In genomic region chr7:157339777-157340677, GRCh38 we compare ENCODE assay signal across 8 cellular contexts. TPM values are rescaled to one million over a fixed set of nuclear protein-coding genes. Genes with fewer than 3 reads are reported as not detected.
DNase-seq lines count a peak whose midpoint lies in the region; ATAC-seq lines count a peak whose summit lies in the region.

No MANE protein-coding gene starts in this region.

- H3K4me3 ChIP-seq in HAP-1 (no peak overlapping the region), endocrine pancreas (ENCODE audit: control insufficient read depth, insufficient read depth, low read length) (peak overlapping the region; percentile 24), mesenchymal stem cell (ENCODE audit: insufficient read depth in 1 of 2, low read depth in 1 of 2, low read length in 2 of 2) (peak overlapping the region in 1 of 2 experiments; percentile 35)

- H4K91ac ChIP-seq in mesenchymal stem cell (ENCODE audit: low read length): no peak overlapping the region

- H3K27me3 ChIP-seq in HAP-1 (ENCODE audit: low read depth): no peaks in the 10 kb centered on the region
- no peaks in the 10 kb centered on the region for H3K27me3 ChIP-seq in endocrine pancreas (ENCODE audit: control insufficient read depth, insufficient read depth, low read length)
- no peaks in the 10 kb centered on the region for H3K27me3 ChIP-seq in mesenchymal stem cell (ENCODE audit: control insufficient read depth in 1 of 2, insufficient read depth in 1 of 2, low read length in 2 of 2)

- H3K14ac ChIP-seq in mesenchymal stem cell (ENCODE audit: low read length in 2 of 2): no peak overlapping the region

- peaks cover 5% of the 10 kb centered on the region for H3K79me1 ChIP-seq in mesenchymal stem cell (replicated peaks; ENCODE audit: low read length, poor library complexity, severe bottlenecking)

- H2BK15ac ChIP-seq in mesenchymal stem cell (ENCODE audit: low read depth, poor library complexity, severe bottlenecking): no peak overlapping the region

- ATAC-seq in HG02852 (IDR thresholded peaks at IDR 0.05; ENCODE audit: unreplicated experiment): no peak

- no peak overlapping the region for H4K8ac ChIP-seq in mesenchymal stem cell (ENCODE audit: low read length)

- H2AK5ac ChIP-seq in mesenchymal stem cell (ENCODE audit: low read length, severe bottlenecking): no peak overlapping the region

- H2BK12ac ChIP-seq in mesenchymal stem cell (ENCODE audit: low read length in 2 of 2): no peak overlapping the region

- no peak overlapping the region for H3K23ac ChIP-seq in mesenchymal stem cell (ENCODE audit: low read length in 2 of 2)

- 68% methylated on average over 24 of the region's 25 CpGs for WGBS in mesenchymal stem cell

- peaks cover 13% of the 10 kb centered on the region for H3K4me1 ChIP-seq in HAP-1
- peaks cover 9% of the 10 kb centered on the region for H3K4me1 ChIP-seq in endocrine pancreas (ENCODE audit: control insufficient read depth, insufficient read depth, low read length)
- H3K4me1 ChIP-seq in mesenchymal stem cell (ENCODE audit: control insufficient read depth, insufficient read depth, low read depth, low read length): peaks cover 18% of the 10 kb centered on the region

- H3K36me3 ChIP-seq in HAP-1 (replicated peaks): no peaks in the 10 kb centered on the region; the same call in 1 of the 2 replicates
- no peaks in the 10 kb centered on the region for H3K36me3 ChIP-seq in endocrine pancreas (ENCODE audit: control insufficient read depth, insufficient read depth, low read length)
- H3K36me3 ChIP-seq in mesenchymal stem cell (ENCODE audit: control insufficient read depth in 1 of 2, insufficient read depth in 2 of 2, low read depth in 1 of 2, low read length in 2 of 2): peaks cover 0 to 4% of the 10 kb centered on the region in 2 experiments

- H2BK120ac ChIP-seq in mesenchymal stem cell (ENCODE audit: low read depth, low read length): no peak overlapping the region

- peak overlapping the region; percentile 22 for H3K27ac ChIP-seq in mesenchymal stem cell (ENCODE audit: low read length, poor library complexity, severe bottlenecking)

- no peak overlapping the region for H3K9ac ChIP-seq in endocrine pancreas (ENCODE audit: control insufficient read depth, insufficient read depth, low read length)
- H3K9ac ChIP-seq in mesenchymal stem cell (ENCODE audit: low read length): peak overlapping the region; percentile 66

- in situ Hi-C loops in HAP-1 (cut with MboI; ENCODE audit: low sequenced_read_pairs): no loop called here

- no peak overlapping the region for H2BK5ac ChIP-seq in mesenchymal stem cell (ENCODE audit: low read depth, low read length, poor library complexity, severe bottlenecking)

- H3K4ac ChIP-seq in mesenchymal stem cell (ENCODE audit: low read depth in 1 of 2, low read length in 2 of 2): no peak overlapping the region

- no peak overlapping the region for H2AFZ ChIP-seq in mesenchymal stem cell (ENCODE audit: low read depth, low read length)

- peak; percentile 48 for DNase-seq in DMS 273 treated with DMSO at 0.1 percent for 48 hours (lab: John Stamatoyannopoulos, UW)
- peak; percentile 57 to 78 for DNase-seq in HAP-1 (ENCODE audit: low spot score in 2 of 2)
- peak; percentile 65 for DNase-seq in NCI-H510A treated with DMSO at 0.1 percent for 48 hours (lab: John Stamatoyannopoulos, UW)
- DNase-seq in activated CD8-positive, alpha-beta memory T cell treated with anti-CD3 and anti-CD28 coated beads for 1 hour (ENCODE audit: extremely low read depth in 1 of 2, low read depth in 1 of 2): peak; percentile 24 to 42
- peak; percentile 76 for DNase-seq in mesenchymal stem cell
- peak; percentile 21 to 47 for DNase-seq in stimulated activated CD8-positive, alpha-beta memory T cell treated with anti-CD3 and anti-CD28 coated beads, Interleukin-4, amount 100 ng/mL, for 4 hours (ENCODE audit: low read depth in 2 of 2, low spot score in 1 of 2)

- H3K9me3 ChIP-seq in HAP-1 (no peaks in the 10 kb centered on the region), endocrine pancreas (ENCODE audit: control insufficient read depth, low read length) (no peaks in the 10 kb centered on the region), mesenchymal stem cell (ENCODE audit: control insufficient read depth, low read length) (no peaks in the 10 kb centered on the region)

- no peak overlapping the region for H3K18ac ChIP-seq in mesenchymal stem cell (ENCODE audit: low read depth in 1 of 2, low read length in 2 of 2)

- H3K4me2 ChIP-seq in mesenchymal stem cell (ENCODE audit: low read length, poor library complexity, severe bottlenecking): no peak overlapping the region

RNA-seq across cellular contexts. Expression of gene DNAJB6, which starts 3.2 kb away (rescaled TPM):
- polyA plus RNA-seq in mesenchymal stem cell (2013, experiment 1 of 2): 177 TPM
- 148 TPM for polyA plus RNA-seq in mesenchymal stem cell (2013, experiment 2 of 2)
